1 cellular context compared by ENCODE assay signal in genomic region chr1:156497078-156497742, GRCh38.
TF ChIP-seq lines count a peak whose summit lies in the region.

No MANE protein-coding gene starts in this region.

TF ChIP-seq in A549, 52 proteins besides CTCF, POLR2A, EP300 and RAD21 (continued from another document):
- no peak for TF ChIP-seq ELK1 (IDR thresholded peaks at IDR 0.05; ENCODE audit: low read depth, low read length)
- no peak for TF ChIP-seq MAFK (IDR thresholded peaks at IDR 0.05; ENCODE audit: partially characterized antibody)
